Comparison of ENCODE assay signal across 14 cellular contexts in the genomic region with DNA sequence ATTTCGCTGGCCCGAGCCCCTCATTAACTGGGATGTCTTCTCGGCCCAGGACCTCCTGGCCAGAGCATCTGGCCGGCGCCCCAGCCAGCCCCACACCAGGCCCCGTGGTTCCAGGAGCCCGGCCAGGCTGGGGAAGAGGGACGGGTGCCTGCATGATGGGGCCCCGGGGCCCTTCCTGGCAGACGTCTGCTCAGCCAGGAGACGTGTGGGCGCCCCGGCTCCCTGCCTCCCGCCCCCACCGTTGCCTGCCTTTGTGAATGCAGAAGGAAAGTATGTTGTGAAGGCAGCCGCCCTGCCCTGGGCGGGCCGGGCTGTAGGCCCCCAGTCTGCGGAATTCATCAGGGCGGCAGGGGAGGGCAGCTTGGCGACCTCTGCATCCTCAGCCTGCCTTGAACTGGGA. TPM values are rescaled to one million over a fixed set of nuclear protein-coding genes. Genes with fewer than 3 reads are reported as not detected.
DNase-seq lines count a peak whose midpoint lies in the region; ATAC-seq and TF ChIP-seq lines count a peak whose summit lies in the region.
"Had no signal": no experiment of that assay in that cellular context is flagged by ENCODE, and none has a peak within 500 bp of the region (broad histone marks: within the 10 kb centered on the region; RNA-seq: fewer than 3 reads in every experiment).

No MANE protein-coding gene starts in this region.

- no peak overlapping the region for H3K4me3 ChIP-seq in SK-N-SH (ENCODE audit: low read depth in 2 of 2, low read length in 1 of 2)

- TF ChIP-seq EP300 in SK-N-SH (IDR thresholded peaks at IDR 0.05; ENCODE audit: borderline replicate concordance in 1 of 2, low read depth in 1 of 2, low read length in 1 of 2) = no peak

- no peaks in the 10 kb centered on the region for H3K9me2 ChIP-seq in SK-N-SH

- CTCF ChIA-PET in SK-N-SH (lab: Yijun Ruan, JAX) = interaction anchor here (0.8 kb wide), 1 partner anchor 20 kb away, joined by 3 read pairs; no protein-coding TSS in a partner anchor

- peaks cover 68% of the 10 kb centered on the region for H3K27me3 Mint-ChIP-seq in mesothelial cell of epicardium (ENCODE audit: low read depth)

- H3K27ac ChIP-seq in SK-N-SH (ENCODE audit: low read depth in 2 of 2, low read length in 1 of 2) = no peak overlapping the region; a peak in 1 of 4 replicates
- H3K27ac ChIP-seq: 22Rv1 had no signal

- no peak overlapping the region for H3K4me2 ChIP-seq in SK-N-SH

- ATAC-seq in left cardiac atrium (peak; percentile 73 to 78), sciatic nerve (peak; percentile 51)

- H3K9ac ChIP-seq in SK-N-SH = no peak overlapping the region

- H3K9me3 Mint-ChIP-seq in mesothelial cell of epicardium = no peaks in the 10 kb centered on the region

- H4K20me1 ChIP-seq in SK-N-SH (ENCODE audit: insufficient read depth) = no peaks in the 10 kb centered on the region

- no peak for TF ChIP-seq CTCF in SK-N-SH (IDR thresholded peaks at IDR 0.05)
- no peak for TF ChIP-seq CTCF in mesothelial cell of epicardium (IDR thresholded peaks at IDR 0.05; ENCODE audit: unreplicated experiment)

- POLR2A ChIA-PET in SK-N-SH (lab: Yijun Ruan, JAX) = no interaction called here

- intact Hi-C loops in left cardiac atrium (cut with DNase I) (no loop called here), sciatic nerve (cut with DNase I) (no loop called here), posterior cingulate gyrus (cut with DNase I) (no loop called here)

- H3K36me3 Mint-ChIP-seq in mesothelial cell of epicardium = no peaks in the 10 kb centered on the region

- H3F3A ChIP-seq in SK-N-SH (replicated peaks; ENCODE audit: insufficient read depth) = peaks cover 4% of the 10 kb centered on the region

- H3K9me3 ChIP-seq in SK-N-SH = no peaks in the 10 kb centered on the region

- TF ChIP-seq RAD21 in SK-N-SH (IDR thresholded peaks at IDR 0.05; ENCODE audit: low read length) = no peak

- H3K4me3 Mint-ChIP-seq in mesothelial cell of epicardium = no peak overlapping the region

- peaks cover 0 to 6% of the 10 kb centered on the region in 2 experiments; a peak in 1 of 4 replicates for H3K4me1 ChIP-seq in SK-N-SH (ENCODE audit: control insufficient read depth in 1 of 2, insufficient read depth in 2 of 2, low read depth in 1 of 2, low read length in 1 of 2)

- no peak overlapping the region for H3K27ac Mint-ChIP-seq in mesothelial cell of epicardium

- H3K36me3 ChIP-seq in SK-N-SH (replicated peaks in 1 of 2; ENCODE audit: control insufficient read depth in 1 of 2, insufficient read depth in 2 of 2, low read length in 1 of 2) = no peaks in the 10 kb centered on the region

- H3K79me2 ChIP-seq in SK-N-SH (ENCODE audit: insufficient read depth) = no peaks in the 10 kb centered on the region

- peaks cover 26% of the 10 kb centered on the region for H3K27me3 ChIP-seq in SK-N-SH (ENCODE audit: insufficient read depth)

- no peak overlapping the region for H2AFZ ChIP-seq in SK-N-SH (ENCODE audit: low read depth)

- DNase-seq in DMS 273 (lab: John Stamatoyannopoulos, UW; ENCODE audit: unreplicated experiment) = peak; percentile 65
- no peak for DNase-seq in DMS 273 treated with DMSO at 0.1 percent for 48 hours (lab: John Stamatoyannopoulos, UW)
- DNase-seq in SK-N-SH = peak; percentile 82
- no peak for DNase-seq in left cardiac atrium
- DNase-seq in sciatic nerve (ENCODE audit: low spot score) = no peak
- DNase-seq in posterior cingulate gyrus = no peak
- DNase-seq in NOMO-1 treated with dmso at 0.1 percent for 144 hours (lab: John Stamatoyannopoulos, UW; ENCODE audit: unreplicated experiment) = no peak
- no peak for DNase-seq in mesothelial cell of epicardium (ENCODE audit: low spot score in 2 of 2, unreplicated experiment in 2 of 2)
- DNase-seq: activated CD4-positive, alpha-beta T cell treated with anti-CD3 and anti-CD28 coated beads, Interleukin-2, amount 50 U/mL, for 48 hours; NCI-H446 treated with DMSO at 0.1 percent for 48 hours; OCI-M1 had no signal

- 49% methylated on average over 8 of the region's 21 CpGs for WGBS in SK-N-SH (ENCODE audit: low lambda C conversion rate)

- H3K4me1 Mint-ChIP-seq in mesothelial cell of epicardium = peaks cover 3% of the 10 kb centered on the region

TF ChIP-seq in SK-N-SH, 30 proteins besides CTCF, POLR2A, EP300 and RAD21:
- peak; percentile 29; the same call in 1 of the 2 replicates for TF ChIP-seq MXI1 (IDR thresholded peaks at IDR 0.05; ENCODE audit: low read depth, low read length)
- TF ChIP-seq TEAD4 (IDR thresholded peaks at IDR 0.05; ENCODE audit: borderline replicate concordance, insufficient read depth) = no peak
- no peak for TF ChIP-seq JUND (IDR thresholded peaks at IDR 0.05)
- no peak for TF ChIP-seq GATA2 (CRISPR knock-in tag; IDR thresholded peaks at IDR 0.05)

RNA-seq across cellular contexts. Expression of a gene that starts 4.4 kb away (rescaled TPM):
- polyA plus RNA-seq in SK-N-SH (2012; rRNA removed) = 0.26 and 0.42 TPM in 2 replicates
- 0.15 and 0.17 TPM in 2 replicates for polyA plus RNA-seq in SK-N-SH (2012; cell fraction: cytosol; rRNA removed)
- polyA plus RNA-seq in SK-N-SH (2012; cell fraction: nucleus; rRNA removed) = 0.35 and 1.6 TPM in 2 replicates
- total RNA-seq in left cardiac atrium (1 to 10 TPM; 6.5 to 9.8 TPM), sciatic nerve (7.6 TPM), mesothelial cell of epicardium (0.16 to 0.31 TPM (median 0.18 TPM) in 3 replicates)
- total RNA-seq: endothelial cell of umbilical vein; T-helper 2 cell treated with Interferon-gamma antibody and Interleukin-4, amounts not matched to agents 100 ng/mL and 5 ng/mL, for 36 hours had no signal
- polyA plus RNA-seq: endothelial cell of umbilical vein had no signal

RNA-seq across cellular contexts. Expression of a gene that starts 36.2 kb away (rescaled TPM):
- polyA plus RNA-seq in SK-N-SH (2012; rRNA removed) = 20.3 and 33.3 TPM in 2 replicates
- polyA plus RNA-seq in SK-N-SH (2012; cell fraction: cytosol; rRNA removed) = 15.1 and 18.6 TPM in 2 replicates
- 79.6 and 83.0 TPM in 2 replicates for polyA plus RNA-seq in SK-N-SH (2012; cell fraction: nucleus; rRNA removed)
- 10 to 100 TPM; 33.9 to 41.1 TPM for total RNA-seq in left cardiac atrium
- total RNA-seq in sciatic nerve = 57.8 TPM
- total RNA-seq in mesothelial cell of epicardium = 72.1 to 73.3 TPM (median 73.0 TPM) in 3 replicates

Comparison
In these comparisons a context has a peak if more than half of its experiments do, and no peak if none do; other contexts are left out.
1. DNase-seq: peak in DMS 273 (single experiment) and SK-N-SH (single experiment); none in DMS 273 treated with DMSO at 0.1 percent for 48 hours (single experiment), left cardiac atrium (single experiment), sciatic nerve (single experiment), posterior cingulate gyrus (0 of 10), NOMO-1 treated with dmso at 0.1 percent for 144 hours (single experiment) and mesothelial cell of epicardium (0 of 2).